In genomic region chr10:84139126-84140035, GRCh38 we compare ENCODE assay signal across 1 cellular context.
TF ChIP-seq lines count a peak whose summit lies in the region.

Gene GHITM, plus strand, starts transcription at chr10:84139509. Its CDS starts 1,992 bp downstream, at chr10:84141501.

TF ChIP-seq in K562, 482 proteins besides CTCF, POLR2A, EP300 and RAD21 (continued from another document and continues in another):
- TF ChIP-seq ZNF280B (CRISPR knock-in tag; IDR thresholded peaks at IDR 0.05) (no peak), SRSF9 (IDR thresholded peaks at IDR 0.05; ENCODE audit: borderline replicate concordance, low read depth, low read length) (no peak), MIER1 (IDR thresholded peaks at IDR 0.05; ENCODE audit: low read depth) (no peak), KDM2B (CRISPR knock-in tag; IDR thresholded peaks at IDR 0.05) (0 out of 2 replicates have a peak, but pooled peaks have one; percentile 7), HMGXB4 (CRISPR knock-in tag; IDR thresholded peaks at IDR 0.05) (peak; percentile 95), ZKSCAN3 (CRISPR knock-in tag; IDR thresholded peaks at IDR 0.05) (no peak), RBM25 (IDR thresholded peaks at IDR 0.05; ENCODE audit: low read depth, low read length, severe bottlenecking) (no peak), MCM2 (IDR thresholded peaks at IDR 0.05; ENCODE audit: low read depth) (no peak), TCF7 (IDR thresholded peaks at IDR 0.05; ENCODE audit: borderline replicate concordance) (no peak), ZNF124 (CRISPR knock-in tag; IDR thresholded peaks at IDR 0.05) (no peak), ZNF717 (CRISPR knock-in tag; IDR thresholded peaks at IDR 0.05) (no peak), TARDBP (IDR thresholded peaks at IDR 0.05) (peak; percentile 73), ZNF174 (CRISPR knock-in tag; IDR thresholded peaks at IDR 0.05) (no peak), MYC (IDR thresholded peaks at IDR 0.05; ENCODE audit: low read depth, low read length) (peak; percentile 92), MYC (CRISPR knock-in tag; IDR thresholded peaks at IDR 0.05; ENCODE audit: borderline replicate concordance, low read depth) (peak; percentile 87; the same call in 1 of the 2 replicates), RBM14 (IDR thresholded peaks at IDR 0.05; ENCODE audit: borderline replicate concordance, insufficient read depth, low read depth, low read length) (0 out of 2 replicates have a peak, but pooled peaks have one; percentile 26), NFE2L1 (tag; IDR thresholded peaks at IDR 0.05; ENCODE audit: borderline replicate concordance, low read depth) (peak; percentile 76), HSF4 (CRISPR knock-in tag; IDR thresholded peaks at IDR 0.05; ENCODE audit: borderline replicate concordance) (no peak), THAP12 (CRISPR knock-in tag; IDR thresholded peaks at IDR 0.05) (peak; percentile 65; the same call in 1 of the 2 replicates), ASH1L (IDR thresholded peaks at IDR 0.05; ENCODE audit: borderline replicate concordance, low read depth, partially characterized antibody) (no peak), ZNF696 (CRISPR knock-in tag; conservative IDR thresholded peaks at IDR 0.05) (no peak), CTBP1 (IDR thresholded peaks at IDR 0.05; ENCODE audit: borderline replicate concordance) (peak; percentile 52; the same call in 1 of the 2 replicates), SRSF7 (optimal IDR thresholded peaks at IDR 0.05; ENCODE audit: low read depth, low read length) (no peak), CCNT2 (IDR thresholded peaks at IDR 0.05; ENCODE audit: borderline replicate concordance, extremely low read depth, insufficient read length, low read depth, low read length) (peak; percentile 77), ZNF280A (IDR thresholded peaks at IDR 0.05; ENCODE audit: low read depth, partially characterized antibody) (no peak), CREB3 (tag; conservative IDR thresholded peaks at IDR 0.05; ENCODE audit: low read depth) (no peak), AFF4 (CRISPR knock-in tag; IDR thresholded peaks at IDR 0.05) (peak; percentile 93), IRF1 (CRISPR knock-in tag; IDR thresholded peaks at IDR 0.05; ENCODE audit: borderline replicate concordance) (no peak), ZFPM2 (CRISPR knock-in tag; IDR thresholded peaks at IDR 0.05) (no peak), POLR2AphosphoS5 (IDR thresholded peaks at IDR 0.05; ENCODE audit: control insufficient read depth, insufficient read depth, low read depth, low read length) (peak; percentile 95), FOS (IDR thresholded peaks at IDR 0.05; ENCODE audit: extremely low read depth, insufficient read length) (peak; percentile 67), SIN3B (IDR thresholded peaks at IDR 0.05; ENCODE audit: low read depth) (peak; percentile 95), EHMT2 (IDR thresholded peaks at IDR 0.05) (no peak), ZNF146 (CRISPR knock-in tag; IDR thresholded peaks at IDR 0.05; ENCODE audit: unreplicated experiment) (no peak), CGGBP1 (CRISPR knock-in tag; IDR thresholded peaks at IDR 0.05) (no peak), ZNF583 (CRISPR knock-in tag; IDR thresholded peaks at IDR 0.05) (no peak), ARID4B (CRISPR knock-in tag; IDR thresholded peaks at IDR 0.05) (peak; percentile 93), ZFP1 (CRISPR knock-in tag; IDR thresholded peaks at IDR 0.05) (no peak), CHAMP1 (IDR thresholded peaks at IDR 0.05) (peak; percentile 84), CBX3 (IDR thresholded peaks at IDR 0.05; ENCODE audit: borderline replicate concordance in 1 of 2, low read length in 2 of 2) (no peak)
